In the genomic region with DNA sequence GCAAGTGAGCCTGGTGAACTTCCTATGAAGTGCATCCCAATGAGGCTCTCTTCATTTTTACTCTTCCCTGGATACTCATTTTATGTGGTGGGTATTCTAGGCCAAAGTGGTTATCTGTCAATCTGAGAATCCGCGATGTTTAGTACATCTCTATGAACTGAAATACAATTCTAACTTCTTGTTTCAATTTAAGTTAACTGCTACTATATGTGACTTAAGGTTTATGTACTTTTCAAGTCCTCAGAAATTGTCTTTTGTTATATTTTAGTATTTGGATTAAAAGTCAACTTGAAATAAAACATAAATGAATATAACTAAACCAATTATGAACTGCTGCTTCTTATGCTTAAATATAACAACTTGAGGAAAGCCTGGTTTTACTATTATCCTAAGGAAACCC, we compare ENCODE assay signal across 20 cellular contexts.
"Had no signal": no experiment of that assay in that cellular context is flagged by ENCODE, and none has a peak within 500 bp of the region (broad histone marks: within the 10 kb centered on the region; RNA-seq: fewer than 3 reads in every experiment).

No MANE protein-coding gene starts in this region.

- H3K27me3 ChIP-seq: brain microvascular endothelial cell, cardiac muscle cell, Peyer's patch had no signal

- H3K4me1 ChIP-seq: Peyer's patch had no signal

- H3K36me3 ChIP-seq: brain microvascular endothelial cell, cardiac muscle cell, Peyer's patch had no signal

- H3K27ac ChIP-seq: brain microvascular endothelial cell, cardiac muscle cell, Peyer's patch had no signal

- H3K4me3 ChIP-seq: cardiac muscle cell, Peyer's patch had no signal

- H3K9me3 ChIP-seq: Peyer's patch had no signal

- DNase-seq: activated CD4-positive, alpha-beta memory T cell treated with anti-CD3 and anti-CD28 coated beads for 36 hours; activated CD4-positive, alpha-beta T cell treated with anti-CD3 and anti-CD28 coated beads, Interleukin-2, amount 10 ng/mL, durations not matched to agents 7 days and 5 days; activated CD4-positive, CD25-positive, alpha-beta regulatory T cell; activated gamma-delta T cell; activated naive CD4-positive, alpha-beta T cell treated with anti-CD3 and anti-CD28 coated beads for 36 hours; activated T-cell treated with anti-CD3 and anti-CD28 coated beads for 4 hours; activated T-cell treated with anti-CD3 and anti-CD28 coated beads, Interleukin-2, amount 50 U/mL, for 48 hours; amygdala; brain microvascular endothelial cell; MM.1S; NCI-H1105; NCI-H1436; NCI-H1694 treated with DMSO at 0.1 percent for 48 hours; NCI-H2081; NCI-H446; NCI-H524; Peyer's patch; SHP77 treated with DMSO at 0.1 percent for 48 hours had no signal

- ATAC-seq: activated T-helper 17 cell treated with anti-CD3 and anti-CD28 coated beads, Interleukin-2, amount 50 U/mL, for 72 hours had no signal
